Comparison of ENCODE assay signal across 9 cellular contexts in the genomic region with DNA sequence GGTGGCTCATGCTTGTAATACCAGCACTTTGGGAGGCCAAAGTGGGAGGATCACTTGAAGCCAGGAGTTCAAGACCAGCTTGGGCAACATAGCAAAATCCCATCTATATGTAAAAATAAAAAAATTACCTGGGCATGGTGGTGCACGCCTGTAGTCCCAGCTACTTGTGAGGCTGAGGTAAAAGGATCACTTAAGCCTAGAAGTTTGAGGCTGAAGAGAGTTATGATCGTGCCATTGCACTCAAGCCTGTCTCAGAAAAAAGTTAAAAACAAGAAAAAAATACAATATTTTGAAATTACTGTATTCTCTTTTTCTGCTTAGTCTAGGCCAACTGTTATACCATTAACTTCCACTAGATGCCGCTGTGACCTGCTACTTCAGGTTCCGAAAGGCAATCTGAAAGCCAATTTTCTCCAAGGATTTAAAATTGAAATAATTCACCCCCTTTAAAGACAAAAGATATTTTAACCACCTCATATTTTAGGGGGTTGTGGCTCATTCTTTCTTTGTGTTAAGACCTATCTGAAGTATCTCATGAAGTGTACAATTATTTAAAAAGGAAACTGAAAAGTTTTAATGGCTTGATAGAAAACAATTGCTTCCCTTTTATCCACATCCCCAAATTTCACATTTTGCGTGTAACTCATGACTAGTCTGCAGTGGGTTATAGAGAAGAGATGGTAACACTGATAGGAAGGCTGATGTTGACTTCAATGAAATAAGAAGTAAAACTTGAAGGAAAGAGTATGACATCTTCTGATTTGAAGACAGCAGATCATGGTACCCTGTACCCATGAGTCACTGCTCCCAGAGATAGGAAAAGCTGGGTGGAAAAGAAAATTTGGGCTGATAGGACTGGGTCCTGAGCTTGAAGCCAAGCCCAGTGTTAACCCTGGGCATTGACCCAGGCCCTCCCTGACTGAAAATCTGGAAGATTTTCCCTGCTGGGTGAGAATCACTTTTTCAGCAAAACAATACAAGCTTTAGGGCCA. TPM values are rescaled to one million over a fixed set of nuclear protein-coding genes. Genes with fewer than 3 reads are reported as not detected.
DNase-seq lines count a peak whose midpoint lies in the region; ATAC-seq and TF ChIP-seq lines count a peak whose summit lies in the region.
"Had no signal": no experiment of that assay in that cellular context is flagged by ENCODE, and none has a peak within 500 bp of the region (broad histone marks: within the 10 kb centered on the region; RNA-seq: fewer than 3 reads in every experiment).

No MANE protein-coding gene starts in this region.

- no peaks in the 10 kb centered on the region for H3K9me3 ChIP-seq in gastrocnemius medialis

- no peak for TF ChIP-seq POLR2A in gastrocnemius medialis (IDR thresholded peaks at IDR 0.05)

- no peaks in the 10 kb centered on the region for H3K9me3 Mint-ChIP-seq in activated T-cell treated with anti-CD3 and anti-CD28 coated beads, Interleukin-2, amount 50 U/mL, for 4 hours
- H3K9me3 Mint-ChIP-seq in glutamatergic neuron (ENCODE audit: unreplicated experiment) = peaks cover 1% of the 10 kb centered on the region

- H3K27ac Mint-ChIP-seq in glutamatergic neuron (ENCODE audit: unreplicated experiment) = no peak overlapping the region

- no peak overlapping the region for H3K27ac ChIP-seq in gastrocnemius medialis

- DNase-seq in AG08395 (ENCODE audit: low spot score) (peak; percentile 49), GM10266 (ENCODE audit: extremely low spot score) (peak; percentile 41), NCI-H2196 (lab: John Stamatoyannopoulos, UW; ENCODE audit: unreplicated experiment) (peak; percentile 52), glutamatergic neuron (no peak), gastrocnemius medialis (no peak)
- peak; percentile 17 for DNase-seq in activated T-cell treated with anti-CD3 and anti-CD28 coated beads, Interleukin-2, amount 50 U/mL, for 4 hours
- DNase-seq: left cardiac atrium had no signal

- peak; percentile 75 for TF ChIP-seq CTCF in GM10266 (IDR thresholded peaks at IDR 0.05; ENCODE audit: control insufficient read depth, insufficient read depth, low read depth, missing control alignments)
- TF ChIP-seq CTCF in glutamatergic neuron (IDR thresholded peaks at IDR 0.05; ENCODE audit: partially characterized antibody, unreplicated experiment) = peak; percentile 99
- TF ChIP-seq CTCF in gastrocnemius medialis (IDR thresholded peaks at IDR 0.05 in 4 of 5, conservative IDR thresholded peaks at IDR 0.05 in 1 of 5) = peak; percentile 78 to 94 (median 89)

- H3K27me3 Mint-ChIP-seq in activated T-cell treated with anti-CD3 and anti-CD28 coated beads, Interleukin-2, amount 50 U/mL, for 4 hours (ENCODE audit: low read depth) = peaks cover 10% of the 10 kb centered on the region
- peaks cover 3% of the 10 kb centered on the region for H3K27me3 Mint-ChIP-seq in glutamatergic neuron (ENCODE audit: unreplicated experiment)

- H3K27me3 ChIP-seq in gastrocnemius medialis = no peaks in the 10 kb centered on the region

- H3K36me3 Mint-ChIP-seq in activated T-cell treated with anti-CD3 and anti-CD28 coated beads, Interleukin-2, amount 50 U/mL, for 4 hours (ENCODE audit: insufficient read depth) = no peaks in the 10 kb centered on the region
- peaks cover 4% of the 10 kb centered on the region for H3K36me3 Mint-ChIP-seq in glutamatergic neuron (ENCODE audit: unreplicated experiment)

- H3K4me3 Mint-ChIP-seq in activated T-cell treated with anti-CD3 and anti-CD28 coated beads, Interleukin-2, amount 50 U/mL, for 4 hours = no peak overlapping the region
- no peak overlapping the region for H3K4me3 Mint-ChIP-seq in glutamatergic neuron (ENCODE audit: unreplicated experiment)

- H3K4me1 ChIP-seq in gastrocnemius medialis = no peaks in the 10 kb centered on the region

- intact Hi-C loops in gastrocnemius medialis (cut with DNase I; ENCODE audit: low total_unique reads) = loop anchor here (2.0 to 5.0 kb wide), 3 partner anchors 82 to 422 kb away; no protein-coding TSS in a partner anchor

- no peak for ATAC-seq in activated T-cell treated with anti-CD3 and anti-CD28 coated beads, Interleukin-2, amount 50 U/mL, for 4 hours
- peak in 1 of 2 donors; percentile 44 for ATAC-seq in gastrocnemius medialis
- ATAC-seq in HG03460 (IDR thresholded peaks at IDR 0.05; ENCODE audit: unreplicated experiment) = no peak
- no peak for ATAC-seq in esophagus mucosa

- no peak overlapping the region for H3K4me3 ChIP-seq in gastrocnemius medialis

- in situ Hi-C loops in gastrocnemius medialis (cut with MboI; ENCODE audit: low sequenced_read_pairs in 4 of 4) = loop anchor here (5.0 to 25.0 kb wide), 3 partner anchors 420 to 433 kb away; no protein-coding TSS in a partner anchor

- no peaks in the 10 kb centered on the region for H3K36me3 ChIP-seq in gastrocnemius medialis

- H3K4me1 Mint-ChIP-seq in activated T-cell treated with anti-CD3 and anti-CD28 coated beads, Interleukin-2, amount 50 U/mL, for 4 hours (ENCODE audit: low read depth) = no peaks in the 10 kb centered on the region
- H3K4me1 Mint-ChIP-seq in glutamatergic neuron (ENCODE audit: low read depth, unreplicated experiment) = no peaks in the 10 kb centered on the region

RNA-seq across cellular contexts. Expression of a gene that starts 24.4 kb away (rescaled TPM):
- not detected for total RNA-seq in activated T-cell treated with anti-CD3 and anti-CD28 coated beads, Interleukin-2, amount 50 U/mL, for 4 hours
- not detected for total RNA-seq in glutamatergic neuron (ENCODE audit: unreplicated experiment)
- total RNA-seq in gastrocnemius medialis = under 1 TPM in 1 of 4 donors, not detected in 3; 0.20 TPM
- not detected for total RNA-seq in esophagus mucosa
- total RNA-seq: left cardiac atrium had no signal

Comparison
In these comparisons a context has a peak if more than half of its experiments do, and no peak if none do; other contexts are left out.
1. DNase-seq: peak in AG08395 (single experiment), GM10266 (single experiment), NCI-H2196 (single experiment) and activated T-cell treated with anti-CD3 and anti-CD28 coated beads, Interleukin-2, amount 50 U/mL, for 4 hours (single experiment); none in glutamatergic neuron (single experiment) and gastrocnemius medialis (0 of 2).
2. Peak in every context shown above with its lines, with median percentiles within 50 percentile points of each other: CTCF ChIP-seq.